Comparison of ENCODE assay signal across 8 cellular contexts in genomic region chr6:39377530-39377929, GRCh38. TPM values are rescaled to one million over a fixed set of nuclear protein-coding genes. Genes with fewer than 3 reads are reported as not detected.
DNase-seq lines count a peak whose midpoint lies in the region; ATAC-seq and TF ChIP-seq lines count a peak whose summit lies in the region.

No MANE protein-coding gene starts in this region.

- no peak overlapping the region for H3K4me3 ChIP-seq in adipocyte (ENCODE audit: low read length)
- H3K4me3 ChIP-seq in retinal pigment epithelial cell (ENCODE audit: low read length) = no peak overlapping the region

- peak overlapping the region; percentile 37 for H3K9ac ChIP-seq in adipocyte (ENCODE audit: low read length)

- peak; percentile 80 for TF ChIP-seq CTCF in retinal pigment epithelial cell (conservative IDR thresholded peaks at IDR 0.05; ENCODE audit: low read depth, low read length)

- intact Hi-C loops in left ventricle myocardium superior (cut with micrococcal nuclease) = no loop called here

- H3K4me1 ChIP-seq in adipocyte (ENCODE audit: control insufficient read depth, insufficient read depth, low read length) = peaks cover 29% of the 10 kb centered on the region

- peaks cover 4% of the 10 kb centered on the region for H3K9me3 ChIP-seq in adipocyte (ENCODE audit: control insufficient read depth, low read length)

- peak; percentile 16 for DNase-seq in stimulated activated CD4-positive, alpha-beta T cell treated with anti-CD3 and anti-CD28 coated beads, Interleukin-15, amount 100 ng/mL, for 24 hours
- DNase-seq in stimulated activated CD4-positive, alpha-beta T cell treated with anti-CD3 and anti-CD28 coated beads, Interleukin-4, amount 100 ng/mL, for 4 hours = no peak
- peak; percentile 34 for DNase-seq in NCI-H146 treated with DMSO at 0.1 percent for 48 hours (lab: John Stamatoyannopoulos, UW; ENCODE audit: unreplicated experiment)
- peak; percentile 88 for DNase-seq in adipocyte (ENCODE audit: low read depth)
- peak; percentile 40 for DNase-seq in left ventricle myocardium superior
- peak; percentile 55 for DNase-seq in retinal pigment epithelial cell (ENCODE audit: low read depth)

- no peaks in the 10 kb centered on the region for H3K36me3 ChIP-seq in adipocyte (ENCODE audit: control insufficient read depth, insufficient read depth, low read length, severe bottlenecking)

- peak; percentile 90 for ATAC-seq in left ventricle myocardium superior
- no peak for ATAC-seq in HG02884 (IDR thresholded peaks at IDR 0.05; ENCODE audit: unreplicated experiment)
- no peak for ATAC-seq in HG03025 (IDR thresholded peaks at IDR 0.05; ENCODE audit: low FRiP score, unreplicated experiment)

- no peaks in the 10 kb centered on the region for H3K27me3 ChIP-seq in adipocyte (replicated peaks; ENCODE audit: control insufficient read depth, insufficient read depth, low read length)

RNA-seq across cellular contexts. Expression of gene KCNK16, which starts 55.0 kb away (rescaled TPM):
- not detected for total RNA-seq in left ventricle myocardium superior

Comparison
In these comparisons a context has a peak if more than half of its experiments do, and no peak if none do; other contexts are left out.
1. DNase-seq: peak in stimulated activated CD4-positive, alpha-beta T cell treated with anti-CD3 and anti-CD28 coated beads, Interleukin-15, amount 100 ng/mL, for 24 hours (single experiment), NCI-H146 treated with DMSO at 0.1 percent for 48 hours (single experiment), adipocyte (single experiment), left ventricle myocardium superior (single experiment) and retinal pigment epithelial cell (single experiment); none in stimulated activated CD4-positive, alpha-beta T cell treated with anti-CD3 and anti-CD28 coated beads, Interleukin-4, amount 100 ng/mL, for 4 hours (0 of 2).